Comparison of ENCODE assay signal across 16 cellular contexts in the genomic region with DNA sequence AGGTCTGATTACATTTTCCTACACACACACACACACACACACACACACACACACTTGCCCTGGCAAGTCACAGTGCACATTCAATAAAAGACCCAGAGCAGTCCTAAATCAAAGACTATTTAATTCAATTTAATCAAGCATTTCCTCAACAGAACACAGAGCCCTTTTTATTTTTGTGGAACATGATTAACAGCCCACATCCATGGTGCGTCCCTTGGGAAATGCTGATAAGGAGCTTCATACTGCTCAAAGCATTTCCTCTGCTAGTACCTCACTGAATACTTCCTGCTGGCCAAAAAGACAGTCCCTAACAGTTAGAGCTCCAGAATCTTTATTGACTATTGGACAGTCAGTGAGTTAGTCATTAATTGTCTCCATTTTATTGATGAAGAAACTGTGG. TPM values are rescaled to one million over a fixed set of nuclear protein-coding genes. Genes with fewer than 3 reads are reported as not detected.
DNase-seq lines count a peak whose midpoint lies in the region; ATAC-seq and TF ChIP-seq lines count a peak whose summit lies in the region.
"Had no signal": no experiment of that assay in that cellular context is flagged by ENCODE, and none has a peak within 500 bp of the region (broad histone marks: within the 10 kb centered on the region; RNA-seq: fewer than 3 reads in every experiment).

No MANE protein-coding gene starts in this region.

- H3K27me3 ChIP-seq in BLaER1 = no peaks in the 10 kb centered on the region
- no peaks in the 10 kb centered on the region for H3K27me3 ChIP-seq in gastroesophageal sphincter
- no peaks in the 10 kb centered on the region for H3K27me3 ChIP-seq in trophoblast cell (ENCODE audit: insufficient read depth, low read length)
- H3K27me3 ChIP-seq in HAP-1 (ENCODE audit: low read depth) = no peaks in the 10 kb centered on the region
- H3K27me3 ChIP-seq in PC-9 (ENCODE audit: insufficient read depth, low read depth) = peaks cover 27% of the 10 kb centered on the region; the same call in 1 of the 2 replicates

- 8 to 60% methylated on average over 1 of the region's 1 CpG for WGBS in gastroesophageal sphincter (ENCODE audit: low coverage in 1 of 2), 2 donors
- WGBS in trophoblast cell (ENCODE audit: extremely low coverage, insufficient coverage, insufficient read length) = no CpG with 5 or more reads among the region's 1 CpG

- H2AFZ ChIP-seq in trophoblast cell (ENCODE audit: insufficient read depth, low read length, poor library complexity) = no peak overlapping the region
- H2AFZ ChIP-seq in PC-9 = no peak overlapping the region

- POLR2A ChIA-PET in PC-9 (lab: Charles Lee; ENCODE audit: unreplicated experiment) = interaction anchor here (0.7 kb wide), 1 partner anchor 38 kb away, joined by 5 read pairs; no protein-coding TSS in a partner anchor

- H4K12ac ChIP-seq in trophoblast cell (ENCODE audit: low read depth, low read length) = no peak overlapping the region

- peak overlapping the region; percentile 18 for H2BK12ac ChIP-seq in trophoblast cell (ENCODE audit: low read length)

- H3K27ac ChIP-seq in BLaER1 = peak overlapping the region; percentile 52; the same call in 1 of the 2 replicates
- peak overlapping the region; percentile 50 for H3K27ac ChIP-seq in SK-N-MC
- H3K27ac ChIP-seq in gastroesophageal sphincter = peak overlapping the region in 2 of 4 donors; percentile 41 to 62
- no peak overlapping the region for H3K27ac ChIP-seq in trophoblast cell (ENCODE audit: low read depth, low read length)
- no peak overlapping the region for H3K27ac ChIP-seq in PC-9

- peak; percentile 53 for ATAC-seq in gastroesophageal sphincter
- ATAC-seq: activated naive CD8-positive, alpha-beta T cell treated with anti-CD3 and anti-CD28 coated beads, Interleukin-2, amount 50 U/mL, for 24 hours had no signal

- peaks cover 5% of the 10 kb centered on the region for H3K79me1 ChIP-seq in trophoblast cell (ENCODE audit: low read length)

- H3K79me2 ChIP-seq in trophoblast cell (ENCODE audit: control insufficient read depth, insufficient read depth, low read length, poor library complexity) (no peaks in the 10 kb centered on the region), PC-9 (ENCODE audit: low read depth) (no peaks in the 10 kb centered on the region)

- in situ Hi-C loops in HAP-1 (cut with MboI; ENCODE audit: low sequenced_read_pairs) = no loop called here

- no peak overlapping the region for H2AK5ac ChIP-seq in trophoblast cell (ENCODE audit: low read length)

- H4K91ac ChIP-seq in trophoblast cell (ENCODE audit: low read depth, low read length) = no peak overlapping the region

- H3K4me2 ChIP-seq in BLaER1 (peak overlapping the region; percentile 67), trophoblast cell (ENCODE audit: low read length) (no peak overlapping the region), PC-9 (no peak overlapping the region)

- no TSS peak for BruUV-seq in PC-9 (replicated peaks; lab: Mats Ljungman, UMichigan)

- no peak for TF ChIP-seq POLR2A in gastroesophageal sphincter (IDR thresholded peaks at IDR 0.05)

- CTCF ChIA-PET in PC-9 (lab: Charles Lee) = no interaction called here

- peaks cover 4% of the 10 kb centered on the region; the same call in 1 of the 2 replicates for H3K9me3 ChIP-seq in BLaER1
- no peaks in the 10 kb centered on the region for H3K9me3 ChIP-seq in SK-N-MC (ENCODE audit: low read depth, low read length)
- peaks cover 0 to 7% (median 0%) of the 10 kb centered on the region in 3 donors for H3K9me3 ChIP-seq in gastroesophageal sphincter
- H3K9me3 ChIP-seq in trophoblast cell (ENCODE audit: insufficient read depth, low read depth, low read length) = peaks cover 2% of the 10 kb centered on the region
- no peaks in the 10 kb centered on the region for H3K9me3 ChIP-seq in HAP-1
- H3K9me3 ChIP-seq in PC-9 (ENCODE audit: insufficient read depth, low read depth) = no peaks in the 10 kb centered on the region

- DNase-seq in SK-N-MC (ENCODE audit: low read depth, low spot score) = no peak
- peak in 1 of 2 donors; percentile 22 for DNase-seq in trophoblast cell
- DNase-seq in HAP-1 (ENCODE audit: low spot score in 2 of 2) = no peak
- DNase-seq in C1 segment of cervical spinal cord (lab: John Stamatoyannopoulos, UW) = no peak
- no peak for DNase-seq in PC-9
- no peak for DNase-seq in Ammon's horn (ENCODE audit: low spot score)
- DNase-seq: activated CD4-positive, CD25-positive, alpha-beta regulatory T cell; activated naive CD8-positive, alpha-beta T cell treated with anti-CD3 and anti-CD28 coated beads, Interleukin-2, amount 50 U/mL, for 24 hours; activated T-cell treated with anti-CD3 and anti-CD28 coated beads for 4 hours; CD4-positive, alpha-beta T cell; KG1; NCI-H1930; NK-92 treated with Interleukin-12 subunit alpha and Interleukin-12 subunit beta, amount 100 ng/mL, for 24 hours; stimulated activated CD4-positive, alpha-beta T cell treated with anti-CD3 and anti-CD28 coated beads, Interleukin-2, amount 100 ng/mL, for 24 hours had no signal

- no peaks in the 10 kb centered on the region for H3F3A ChIP-seq in PC-9 (ENCODE audit: insufficient read depth, low read depth)

- TF ChIP-seq EP300 in gastroesophageal sphincter (IDR thresholded peaks at IDR 0.05) = no peak

- no peak overlapping the region for H2BK120ac ChIP-seq in trophoblast cell (ENCODE audit: insufficient read depth, low read length, poor library complexity)

- no peaks in the 10 kb centered on the region for H3K9me2 ChIP-seq in PC-9 (ENCODE audit: insufficient read depth)

- no peak overlapping the region for H3K23ac ChIP-seq in trophoblast cell (ENCODE audit: low read length)

- H2BK5ac ChIP-seq in trophoblast cell (ENCODE audit: low read depth, low read length, poor library complexity) = no peak overlapping the region

- H3K36me3 ChIP-seq in BLaER1 (no peaks in the 10 kb centered on the region), SK-N-MC (ENCODE audit: insufficient read depth, low read length) (no peaks in the 10 kb centered on the region), gastroesophageal sphincter (no peaks in the 10 kb centered on the region), trophoblast cell (ENCODE audit: control insufficient read depth in 1 of 2, insufficient read depth in 2 of 2, low read length in 2 of 2) (no peaks in the 10 kb centered on the region), HAP-1 (replicated peaks) (no peaks in the 10 kb centered on the region), PC-9 (ENCODE audit: low read depth) (no peaks in the 10 kb centered on the region)

- intact Hi-C loops in PC-9 (cut with micrococcal nuclease; ENCODE audit: unreplicated experiment) = no loop called here

- no peaks in the 10 kb centered on the region for H4K20me1 ChIP-seq in BLaER1
- H4K20me1 ChIP-seq in PC-9 (ENCODE audit: insufficient read depth) = no peaks in the 10 kb centered on the region

- no peak overlapping the region for H3K14ac ChIP-seq in trophoblast cell (ENCODE audit: low read length)

- H3K4me3 ChIP-seq in BLaER1 (no peak overlapping the region), SK-N-MC (peak overlapping the region; percentile 47), gastroesophageal sphincter (no peak overlapping the region), trophoblast cell (ENCODE audit: low read depth, low read length) (no peak overlapping the region), HAP-1 (no peak overlapping the region), PC-9 (no peak overlapping the region)

- H3K9ac ChIP-seq in BLaER1 = peak overlapping the region; percentile 42; the same call in 1 of the 2 replicates
- H3K9ac ChIP-seq in SK-N-MC (ENCODE audit: insufficient read length) = no peak overlapping the region
- H3K9ac ChIP-seq in trophoblast cell (ENCODE audit: low read length) = no peak overlapping the region

- H3K4ac ChIP-seq in trophoblast cell (ENCODE audit: low read depth, low read length) = no peak overlapping the region

- H3K4me1 ChIP-seq in BLaER1 (peaks cover 28% of the 10 kb centered on the region), gastroesophageal sphincter (peaks cover 0 to 27% (median 3%) of the 10 kb centered on the region in 3 donors), trophoblast cell (ENCODE audit: control insufficient read depth in 1 of 2, insufficient read depth in 2 of 2, low read length in 2 of 2) (peaks cover 3 to 11% of the 10 kb centered on the region in 2 experiments), HAP-1 (no peaks in the 10 kb centered on the region), PC-9 (replicated peaks; ENCODE audit: insufficient read depth) (no peaks in the 10 kb centered on the region)

- H4K8ac ChIP-seq in trophoblast cell (ENCODE audit: low read depth, low read length) = no peak overlapping the region

- H3K18ac ChIP-seq in trophoblast cell (ENCODE audit: low read length) = no peak overlapping the region

- no peak for TF ChIP-seq CTCF in gastroesophageal sphincter (IDR thresholded peaks at IDR 0.05)
- no peak for TF ChIP-seq CTCF in PC-9 (conservative IDR thresholded peaks at IDR 0.05)

RNA-seq across cellular contexts. Expression of a gene that starts 43.1 kb away (rescaled TPM):
- total RNA-seq in gastroesophageal sphincter (10 to 100 TPM; 26.0 to 40.9 (median 34.6) TPM), PC-9 (2021) (1.6 and 1.7 TPM in 2 replicates)
- 132 and 148 TPM in 2 replicates for polyA plus RNA-seq in trophoblast cell (2013)

Comparison
In these comparisons a context has a peak if more than half of its experiments do, and no peak if none do; other contexts are left out.
1. H3K27ac ChIP-seq: peak in BLaER1 (single experiment) and SK-N-MC (single experiment); none in trophoblast cell (single experiment) and PC-9 (single experiment).
2. RNA of a gene that starts 43.1 kb away (total RNA-seq): 26.0 to 40.9 TPM in gastroesophageal sphincter; 1.6 to 1.7 TPM in PC-9; every median in the first group is over 10 times any median in the second.